ENCODE assay signal across 19 cellular contexts in genomic region chr15:77010312-77010686, GRCh38. TPM values are rescaled to one million over a fixed set of nuclear protein-coding genes. Genes with fewer than 3 reads are reported as not detected.
DNase-seq lines count a peak whose midpoint lies in the region; ATAC-seq and TF ChIP-seq lines count a peak whose summit lies in the region.
"Had no signal": no experiment of that assay in that cellular context is flagged by ENCODE, and none has a peak within 500 bp of the region (broad histone marks: within the 10 kb centered on the region; RNA-seq: fewer than 3 reads in every experiment).

No MANE protein-coding gene starts in this region.

- H3K4me3 ChIP-seq in aorta (ENCODE audit: low read length in 2 of 2) (no peak overlapping the region), tibial nerve (no peak overlapping the region)
- H3K4me3 ChIP-seq: gastroesophageal sphincter, thyroid gland had no signal

- POLR2A ChIA-PET in T-cell (lab: Charles Lee): interaction anchor here in 1 of 2 donors (0.5 kb wide), 1 partner anchor 106 kb away, joined by 3 read pairs; no protein-coding TSS in a partner anchor

- CTCF ChIA-PET in T-cell (lab: Charles Lee): no interaction called here

- H3K4me1 ChIP-seq in aorta (ENCODE audit: control insufficient read depth in 1 of 2, insufficient read depth in 2 of 2, low read length in 2 of 2) (no peaks in the 10 kb centered on the region), tibial nerve (peaks cover 0 to 13% (median 5%) of the 10 kb centered on the region in 4 donors)
- H3K4me1 ChIP-seq: thyroid gland had no signal

- H3K9me3 ChIP-seq in aorta (ENCODE audit: control insufficient read depth, low read length) (no peaks in the 10 kb centered on the region), tibial nerve (no peaks in the 10 kb centered on the region)
- H3K9me3 ChIP-seq: gastroesophageal sphincter, SK-N-SH, thyroid gland had no signal

- peaks cover 39% of the 10 kb centered on the region for H3K36me3 Mint-ChIP-seq in stimulated activated naive CD8-positive, alpha-beta T cell treated with anti-CD3 and anti-CD28 coated beads, Interleukin-15, Interleukin-2, amounts not matched to agents 100 ng/mL and 50 ng/mL, for 24 hours (ENCODE audit: low read depth)
- H3K36me3 Mint-ChIP-seq in T-cell: peaks cover 10% of the 10 kb centered on the region
- peaks cover 44% of the 10 kb centered on the region for H3K36me3 Mint-ChIP-seq in effector memory CD8-positive, alpha-beta T cell (ENCODE audit: insufficient read depth)

- H3K27me3 ChIP-seq in aorta (ENCODE audit: control insufficient read depth in 1 of 2, insufficient read depth in 2 of 2, low read length in 1 of 2) (no peaks in the 10 kb centered on the region), tibial nerve (no peaks in the 10 kb centered on the region)
- H3K27me3 ChIP-seq: gastroesophageal sphincter, thyroid gland had no signal

- TF ChIP-seq CTCF in tibial nerve (IDR thresholded peaks at IDR 0.05): no peak

- DNase-seq in stimulated activated naive CD8-positive, alpha-beta T cell treated with anti-CD3 and anti-CD28 coated beads, Interleukin-15, Interleukin-2, amounts not matched to agents 100 U/mL and 50 U/mL, for 24 hours: no peak
- DNase-seq in T-cell: no peak
- DNase-seq in effector memory CD8-positive, alpha-beta T cell: no peak
- DNase-seq in aorta: no peak
- no peak for DNase-seq in amygdala (lab: John Stamatoyannopoulos, UW)
- DNase-seq in tibial nerve (ENCODE audit: low spot score in 2 of 2): no peak
- no peak for DNase-seq in stimulated activated CD4-positive, alpha-beta T cell treated with anti-CD3 and anti-CD28 coated beads, Interleukin-15, amount 100 ng/mL, for 24 hours
- DNase-seq: activated CD8-positive, alpha-beta memory T cell treated with anti-CD3 and anti-CD28 coated beads, Interleukin-2, amount 50 U/mL, for 4 hours; anterior cingulate cortex; Karpas-422; NCI-H1436; NCI-H510A; SK-N-SH; stimulated activated CD4-positive, alpha-beta T cell treated with anti-CD3 and anti-CD28 coated beads, Interleukin-2, amount 100 ng/mL, for 24 hours; thyroid gland had no signal

- H3K27ac ChIP-seq in aorta (ENCODE audit: low read depth in 1 of 2, low read length in 2 of 2) (no peak overlapping the region), tibial nerve (no peak overlapping the region)
- H3K27ac ChIP-seq: gastroesophageal sphincter, thyroid gland had no signal

- intact Hi-C loops in aorta (cut with DNase I): no loop called here

- ATAC-seq in stimulated activated naive CD8-positive, alpha-beta T cell treated with anti-CD3 and anti-CD28 coated beads, Interleukin-15, Interleukin-2, amounts not matched to agents 100 U/mL and 50 U/mL, for 24 hours: no peak
- ATAC-seq in T-cell (replicated peaks in 1 of 4) (no peak), aorta (ENCODE audit: low FRiP score) (peak; percentile 9)
- ATAC-seq in effector memory CD8-positive, alpha-beta T cell (replicated peaks): no peak
- ATAC-seq: gastroesophageal sphincter, right cardiac atrium had no signal

- no peaks in the 10 kb centered on the region for H3K36me3 ChIP-seq in aorta (ENCODE audit: control insufficient read depth in 1 of 2, insufficient read depth in 2 of 2, low read length in 1 of 2)
- no peaks in the 10 kb centered on the region for H3K36me3 ChIP-seq in tibial nerve
- H3K36me3 ChIP-seq: gastroesophageal sphincter, thyroid gland had no signal

- no peak for TF ChIP-seq POLR2A in tibial nerve (IDR thresholded peaks at IDR 0.05)

- 94 to 96% methylated on average over 4 of the region's 4 CpGs for WGBS in aorta, 2 donors
- WGBS in tibial nerve, 2 donors: 89% methylated on average over 2 to 4 of the region's 4 CpGs

- no peak overlapping the region for H3K4me3 Mint-ChIP-seq in stimulated activated naive CD8-positive, alpha-beta T cell treated with anti-CD3 and anti-CD28 coated beads, Interleukin-15, Interleukin-2, amounts not matched to agents 100 ng/mL and 50 ng/mL, for 24 hours
- peak overlapping the region in 1 of 3 donors; percentile 54 for H3K4me3 Mint-ChIP-seq in T-cell
- H3K4me3 Mint-ChIP-seq in effector memory CD8-positive, alpha-beta T cell: peak overlapping the region; percentile 63 to 76
- H3K4me3 Mint-ChIP-seq: neural crest cell had no signal

- H3K9me3 Mint-ChIP-seq in stimulated activated naive CD8-positive, alpha-beta T cell treated with anti-CD3 and anti-CD28 coated beads, Interleukin-15, Interleukin-2, amounts not matched to agents 100 ng/mL and 50 ng/mL, for 24 hours: no peaks in the 10 kb centered on the region
- no peaks in the 10 kb centered on the region for H3K9me3 Mint-ChIP-seq in T-cell
- H3K9me3 Mint-ChIP-seq in effector memory CD8-positive, alpha-beta T cell: no peaks in the 10 kb centered on the region
- H3K9me3 Mint-ChIP-seq: neural crest cell had no signal

- TF ChIP-seq EP300 in tibial nerve (IDR thresholded peaks at IDR 0.05): no peak

- peak overlapping the region; percentile 83 for H3K27ac Mint-ChIP-seq in stimulated activated naive CD8-positive, alpha-beta T cell treated with anti-CD3 and anti-CD28 coated beads, Interleukin-15, Interleukin-2, amounts not matched to agents 100 ng/mL and 50 ng/mL, for 24 hours
- H3K27ac Mint-ChIP-seq in T-cell: peak overlapping the region; percentile 83 to 86
- H3K27ac Mint-ChIP-seq in effector memory CD8-positive, alpha-beta T cell: peak overlapping the region; percentile 96

- no peaks in the 10 kb centered on the region for H3K27me3 Mint-ChIP-seq in stimulated activated naive CD8-positive, alpha-beta T cell treated with anti-CD3 and anti-CD28 coated beads, Interleukin-15, Interleukin-2, amounts not matched to agents 100 ng/mL and 50 ng/mL, for 24 hours
- H3K27me3 Mint-ChIP-seq in T-cell: no peaks in the 10 kb centered on the region
- no peaks in the 10 kb centered on the region for H3K27me3 Mint-ChIP-seq in effector memory CD8-positive, alpha-beta T cell

- H3K4me1 Mint-ChIP-seq in stimulated activated naive CD8-positive, alpha-beta T cell treated with anti-CD3 and anti-CD28 coated beads, Interleukin-15, Interleukin-2, amounts not matched to agents 100 ng/mL and 50 ng/mL, for 24 hours (ENCODE audit: low read depth): peaks cover 83% of the 10 kb centered on the region
- peaks cover 79 to 91% (median 91%) of the 10 kb centered on the region in 3 donors for H3K4me1 Mint-ChIP-seq in T-cell
- H3K4me1 Mint-ChIP-seq in effector memory CD8-positive, alpha-beta T cell (ENCODE audit: low read depth in 2 of 2): peaks cover 61 to 83% of the 10 kb centered on the region in 2 donors
- H3K4me1 Mint-ChIP-seq: neural crest cell had no signal

RNA-seq across cellular contexts. Expression of gene PSTPIP1, which starts 15.4 kb away (rescaled TPM):
- 100 to 1,000 TPM; 110 to 231 (median 180) TPM for total RNA-seq in T-cell
- 10 to 100 TPM; 14.1 to 42.9 TPM for total RNA-seq in aorta
- 10 to 100 TPM; 16.5 to 30.4 TPM for polyA plus RNA-seq in aorta
- total RNA-seq in tibial nerve: 10 to 100 TPM; 13.6 to 54.6 (median 19.3) TPM
